In the genomic region with DNA sequence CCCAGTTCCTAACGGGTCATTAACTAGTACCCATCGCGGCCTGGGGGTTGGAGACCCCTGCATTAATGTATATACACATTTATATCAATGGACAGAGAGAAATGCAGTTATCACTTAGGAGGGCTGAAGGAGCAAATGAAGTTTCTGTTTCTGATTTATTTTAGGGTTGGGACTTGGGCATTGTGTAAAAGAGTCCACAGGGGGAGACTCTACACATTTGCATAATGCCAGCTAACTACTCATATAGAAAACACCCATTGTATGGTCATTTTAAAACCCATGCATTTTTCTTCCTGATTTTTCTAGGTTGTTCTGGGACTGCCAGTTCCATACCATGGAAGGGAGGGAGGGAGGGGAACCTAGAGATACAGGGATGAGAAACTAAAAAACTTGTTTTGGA, we compare ENCODE assay signal across 25 cellular contexts. TPM values are rescaled to one million over a fixed set of nuclear protein-coding genes. Genes with fewer than 3 reads are reported as not detected.
DNase-seq lines count a peak whose midpoint lies in the region; ATAC-seq and TF ChIP-seq lines count a peak whose summit lies in the region.
"Had no signal": no experiment of that assay in that cellular context is flagged by ENCODE, and none has a peak within 500 bp of the region (broad histone marks: within the 10 kb centered on the region; RNA-seq: fewer than 3 reads in every experiment).

No MANE protein-coding gene starts in this region.

- peak overlapping the region; percentile 24 for H3K27ac Mint-ChIP-seq in activated naive CD4-positive, alpha-beta T cell treated with anti-CD3 and anti-CD28 coated beads for 36 hours
- H3K27ac Mint-ChIP-seq: activated B cell treated with CpG ODN at 0.5 μM for 24 hours; activated CD8-positive, alpha-beta memory T cell treated with anti-CD3 and anti-CD28 coated beads, Interleukin-2, amount 10 ng/mL, durations not matched to agents 7 days and 5 days; activated naive CD4-positive, alpha-beta T cell treated with anti-CD3 and anti-CD28 coated beads, Interleukin-2, amount 10 ng/mL, durations not matched to agents 7 days and 5 days; CD4-positive, alpha-beta T cell; nephron had no signal

- H3K27ac ChIP-seq in ascending aorta (no peak overlapping the region), heart left ventricle (no peak overlapping the region)
- H3K27ac ChIP-seq: HL-60, SJCRH30, tibial artery had no signal

- no peaks in the 10 kb centered on the region for H3K4me1 ChIP-seq in ascending aorta
- H3K4me1 ChIP-seq in heart left ventricle: peaks cover 0 to 41% (median 8%) of the 10 kb centered on the region in 12 donors
- H3K4me1 ChIP-seq: SJCRH30, tibial artery had no signal

- H3K9me3 ChIP-seq in ascending aorta: no peaks in the 10 kb centered on the region
- H3K9me3 ChIP-seq in heart left ventricle: no peaks in the 10 kb centered on the region
- H3K9me3 ChIP-seq: SJCRH30, tibial artery had no signal

- H3K4me3 Mint-ChIP-seq in activated naive CD4-positive, alpha-beta T cell treated with anti-CD3 and anti-CD28 coated beads for 36 hours: no peak overlapping the region
- H3K4me3 Mint-ChIP-seq: activated B cell treated with CpG ODN at 0.5 μM for 24 hours; activated CD8-positive, alpha-beta memory T cell treated with anti-CD3 and anti-CD28 coated beads, Interleukin-2, amount 10 ng/mL, durations not matched to agents 7 days and 5 days; activated naive CD4-positive, alpha-beta T cell treated with anti-CD3 and anti-CD28 coated beads, Interleukin-2, amount 10 ng/mL, durations not matched to agents 7 days and 5 days; CD4-positive, alpha-beta T cell; nephron had no signal

- intact Hi-C loops in activated naive CD4-positive, alpha-beta T cell treated with anti-CD3 and anti-CD28 coated beads for 36 hours (cut with micrococcal nuclease): no loop called here
- intact Hi-C loops in ascending aorta (cut with DNase I) (no loop called here), heart left ventricle (cut with DNase I) (no loop called here)

- H3K9me3 Mint-ChIP-seq in activated naive CD4-positive, alpha-beta T cell treated with anti-CD3 and anti-CD28 coated beads for 36 hours: no peaks in the 10 kb centered on the region
- H3K9me3 Mint-ChIP-seq: activated B cell treated with CpG ODN at 0.5 μM for 24 hours; activated naive CD4-positive, alpha-beta T cell treated with anti-CD3 and anti-CD28 coated beads, Interleukin-2, amount 10 ng/mL, durations not matched to agents 7 days and 5 days; CD4-positive, alpha-beta T cell; nephron had no signal

- peak; percentile 46 for ATAC-seq in GM21619 (IDR thresholded peaks at IDR 0.05; ENCODE audit: unreplicated experiment)
- peak; percentile 51 for ATAC-seq in HG03175 (IDR thresholded peaks at IDR 0.05; ENCODE audit: unreplicated experiment)
- no peak for ATAC-seq in heart left ventricle
- ATAC-seq: activated CD8-positive, alpha-beta memory T cell treated with anti-CD3 and anti-CD28 coated beads, Interleukin-2, amount 10 ng/mL, durations not matched to agents 7 days and 5 days had no signal

- no peaks in the 10 kb centered on the region for H3K4me1 Mint-ChIP-seq in activated naive CD4-positive, alpha-beta T cell treated with anti-CD3 and anti-CD28 coated beads for 36 hours (ENCODE audit: low read depth)
- H3K4me1 Mint-ChIP-seq: activated B cell treated with CpG ODN at 0.5 μM for 24 hours; activated CD8-positive, alpha-beta memory T cell treated with anti-CD3 and anti-CD28 coated beads, Interleukin-2, amount 10 ng/mL, durations not matched to agents 7 days and 5 days; activated naive CD4-positive, alpha-beta T cell treated with anti-CD3 and anti-CD28 coated beads, Interleukin-2, amount 10 ng/mL, durations not matched to agents 7 days and 5 days had no signal

- no peak overlapping the region for H3K4me3 ChIP-seq in ascending aorta
- H3K4me3 ChIP-seq in heart left ventricle: no peak overlapping the region
- H3K4me3 ChIP-seq: lung, SJCRH30, tibial artery had no signal

- no peak for TF ChIP-seq POLR2A in heart left ventricle (IDR thresholded peaks at IDR 0.05)

- H3K27me3 ChIP-seq in ascending aorta (no peaks in the 10 kb centered on the region), heart left ventricle (no peaks in the 10 kb centered on the region)
- H3K27me3 ChIP-seq: SJCRH30, tibial artery had no signal

- no peaks in the 10 kb centered on the region for H3K27me3 Mint-ChIP-seq in activated naive CD4-positive, alpha-beta T cell treated with anti-CD3 and anti-CD28 coated beads for 36 hours (ENCODE audit: low read depth)
- H3K27me3 Mint-ChIP-seq: activated B cell treated with CpG ODN at 0.5 μM for 24 hours; activated CD8-positive, alpha-beta memory T cell treated with anti-CD3 and anti-CD28 coated beads, Interleukin-2, amount 10 ng/mL, durations not matched to agents 7 days and 5 days; activated naive CD4-positive, alpha-beta T cell treated with anti-CD3 and anti-CD28 coated beads, Interleukin-2, amount 10 ng/mL, durations not matched to agents 7 days and 5 days; CD4-positive, alpha-beta T cell had no signal

- peaks cover 11% of the 10 kb centered on the region for H3K36me3 Mint-ChIP-seq in activated naive CD4-positive, alpha-beta T cell treated with anti-CD3 and anti-CD28 coated beads for 36 hours (ENCODE audit: low read depth)

- TF ChIP-seq CTCF in ascending aorta (IDR thresholded peaks at IDR 0.05): no peak
- TF ChIP-seq CTCF in heart left ventricle (IDR thresholded peaks at IDR 0.05): no peak

- H3K36me3 ChIP-seq in ascending aorta (peaks cover 17 to 59% of the 10 kb centered on the region in 2 donors), heart left ventricle (peaks cover 0 to 89% (median 78%) of the 10 kb centered on the region in 9 donors)

- no peak for DNase-seq in activated naive CD4-positive, alpha-beta T cell treated with anti-CD3 and anti-CD28 coated beads for 36 hours
- no peak for DNase-seq in activated naive CD4-positive, alpha-beta T cell treated with Interleukin-2 at 50 U/mL for 16 hours
- DNase-seq in ascending aorta (ENCODE audit: low spot score in 2 of 2) (no peak), NCI-H446 treated with DMSO at 0.1 percent for 48 hours (lab: John Stamatoyannopoulos, UW) (no peak), NCI-H2196 treated with DMSO at 0.1 percent for 48 hours (lab: John Stamatoyannopoulos, UW; ENCODE audit: unreplicated experiment) (no peak), heart left ventricle (no peak)
- DNase-seq: 8988T; activated B cell treated with CpG ODN at 0.5 μM for 24 hours; activated CD8-positive, alpha-beta memory T cell treated with anti-CD3 and anti-CD28 coated beads, Interleukin-2, amount 10 ng/mL, durations not matched to agents 7 days and 5 days; activated naive CD4-positive, alpha-beta T cell treated with anti-CD3 and anti-CD28 coated beads, Interleukin-2, amount 10 ng/mL, durations not matched to agents 7 days and 5 days; CD4-positive, alpha-beta T cell; DMS 273 treated with DMSO at 0.1 percent for 48 hours; EL; NCI-H1436; NCI-H2081 treated with DMSO at 0.1 percent for 48 hours; NCI-H345; NCI-H82; SJCRH30; stimulated activated CD4-positive, alpha-beta T cell treated with anti-CD3 and anti-CD28 coated beads, Interleukin-2, amount 100 ng/mL, for 24 hours; tibial artery had no signal

- 90 to 99% (median 96%) methylated on average over 3 of the region's 3 CpGs for WGBS in heart left ventricle, 4 donors

- CTCF ChIA-PET in activated naive CD4-positive, alpha-beta T cell treated with anti-CD3 and anti-CD28 coated beads for 36 hours (lab: Charles Lee): interaction anchor here (0.5 kb wide), 1 partner anchor 76 kb away, joined by 3 read pairs; no protein-coding TSS in a partner anchor

RNA-seq across cellular contexts. Expression of a gene that starts 23.5 kb away (rescaled TPM):
- 100 to 1,000 TPM; 103 to 107 TPM for total RNA-seq in activated naive CD4-positive, alpha-beta T cell treated with anti-CD3 and anti-CD28 coated beads for 36 hours
- total RNA-seq in ascending aorta: 4.7 TPM
- 10 to 100 TPM; 31.3 to 62.2 (median 44.4) TPM for total RNA-seq in heart left ventricle
- polyA plus RNA-seq in heart left ventricle: 10 to 100 TPM; 72.6 to 81.0 TPM

RNA-seq across cellular contexts. Expression of a gene that starts 23.8 kb away (rescaled TPM):
- 10 to 100 TPM; 30.8 to 32.9 TPM for total RNA-seq in activated naive CD4-positive, alpha-beta T cell treated with anti-CD3 and anti-CD28 coated beads for 36 hours
- 38.1 TPM for total RNA-seq in ascending aorta
- 10 to 100 TPM; 50.5 to 81.4 (median 68.5) TPM for total RNA-seq in heart left ventricle
- polyA plus RNA-seq in heart left ventricle: 10 to 100 TPM; 38.3 to 75.3 TPM

RNA-seq across cellular contexts. Expression of a gene that starts 34.2 kb away (rescaled TPM):
- 10 to 100 TPM; 13.4 to 15.7 TPM for total RNA-seq in activated naive CD4-positive, alpha-beta T cell treated with anti-CD3 and anti-CD28 coated beads for 36 hours
- total RNA-seq in ascending aorta (27.4 TPM), heart left ventricle (10 to 100 TPM; 26.7 to 60.7 (median 44.1) TPM)
- polyA plus RNA-seq in heart left ventricle: 10 to 100 TPM; 24.6 to 28.8 TPM

RNA-seq across cellular contexts. Expression of a gene that starts 49.5 kb away (rescaled TPM):
- under 1 TPM; 0.38 to 0.52 TPM for total RNA-seq in activated naive CD4-positive, alpha-beta T cell treated with anti-CD3 and anti-CD28 coated beads for 36 hours
- total RNA-seq in ascending aorta: not detected
- 1 to 10 TPM in 1 of 9 donors, under 1 TPM in 5, not detected in 3; 0.33 to 1.8 (median 0.39) TPM for total RNA-seq in heart left ventricle
- under 1 TPM; 0.47 to 0.53 TPM for polyA plus RNA-seq in heart left ventricle

Comparison
In these comparisons a context has a peak if more than half of its experiments do, and no peak if none do; other contexts are left out.
1. ATAC-seq: peak in GM21619 (single experiment) and HG03175 (single experiment); none in heart left ventricle (0 of 4).